Comparison of ENCODE assay signal across 2 cellular contexts in the genomic region with DNA sequence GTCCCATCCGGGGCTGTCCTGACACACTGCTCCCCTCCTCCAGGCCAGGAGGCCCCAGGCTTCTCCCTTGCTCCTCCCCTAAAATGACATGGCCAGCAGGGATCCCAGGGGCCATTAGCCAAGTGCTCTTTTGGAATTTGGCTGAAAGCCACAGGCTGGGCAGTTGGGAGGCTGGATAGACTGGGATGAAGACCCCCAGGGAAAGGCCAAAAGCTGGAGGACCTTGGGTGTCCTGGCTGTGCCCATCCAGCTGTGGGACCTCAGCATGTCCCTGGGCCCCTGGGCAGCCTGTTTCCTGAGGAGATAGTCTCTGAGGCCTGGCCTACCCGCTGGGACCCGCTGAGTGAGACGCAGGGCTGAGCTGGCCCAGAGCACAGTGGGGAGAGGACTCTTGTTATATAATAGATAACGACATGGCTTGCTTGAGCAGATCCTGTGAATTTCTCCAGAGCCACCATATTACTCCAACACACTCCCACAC.
TF ChIP-seq lines count a peak whose summit lies in the region.

No MANE protein-coding gene starts in this region.

TF ChIP-seq in HepG2, 621 proteins besides CTCF, POLR2A, EP300 and RAD21:
- no peak for TF ChIP-seq NFIC (IDR thresholded peaks at IDR 0.05; ENCODE audit: low read length)
- TF ChIP-seq, protein P1, sequence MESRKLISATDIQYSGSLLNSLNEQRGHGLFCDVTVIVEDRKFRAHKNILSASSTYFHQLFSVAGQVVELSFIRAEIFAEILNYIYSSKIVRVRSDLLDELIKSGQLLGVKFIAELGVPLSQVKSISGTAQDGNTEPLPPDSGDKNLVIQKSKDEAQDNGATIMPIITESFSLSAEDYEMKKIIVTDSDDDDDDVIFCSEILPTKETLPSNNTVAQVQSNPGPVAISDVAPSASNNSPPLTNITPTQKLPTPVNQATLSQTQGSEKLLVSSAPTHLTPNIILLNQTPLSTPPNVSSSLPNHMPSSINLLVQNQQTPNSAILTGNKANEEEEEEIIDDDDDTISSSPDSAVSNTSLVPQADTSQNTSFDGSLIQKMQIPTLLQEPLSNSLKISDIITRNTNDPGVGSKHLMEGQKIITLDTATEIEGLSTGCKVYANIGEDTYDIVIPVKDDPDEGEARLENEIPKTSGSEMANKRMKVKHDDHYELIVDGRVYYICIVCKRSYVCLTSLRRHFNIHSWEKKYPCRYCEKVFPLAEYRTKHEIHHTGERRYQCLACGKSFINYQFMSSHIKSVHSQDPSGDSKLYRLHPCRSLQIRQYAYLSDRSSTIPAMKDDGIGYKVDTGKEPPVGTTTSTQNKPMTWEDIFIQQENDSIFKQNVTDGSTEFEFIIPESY (CRISPR knock-in tag; IDR thresholded peaks at IDR 0.05): 0 out of 2 replicates have a peak, but pooled peaks have one; percentile 43

TF ChIP-seq in K562, 482 proteins besides CTCF, POLR2A, EP300 and RAD21:
- TF ChIP-seq TEAD4 (IDR thresholded peaks at IDR 0.05; ENCODE audit: low read length): no peak
- 0 out of 2 replicates have a peak, but pooled peaks have one; percentile 25 for TF ChIP-seq TEAD4 (CRISPR knock-in tag; IDR thresholded peaks at IDR 0.05; ENCODE audit: borderline replicate concordance)
- TF ChIP-seq TCF3 (CRISPR knock-in tag; IDR thresholded peaks at IDR 0.05): no peak
- TF ChIP-seq CBX1 (IDR thresholded peaks at IDR 0.05; ENCODE audit: low read depth): no peak
- TF ChIP-seq PYGO2 (tag; IDR thresholded peaks at IDR 0.05): no peak
- TF ChIP-seq HLTF (IDR thresholded peaks at IDR 0.05): no peak
- TF ChIP-seq HDAC8 (tag; IDR thresholded peaks at IDR 0.05): no peak
- TF ChIP-seq POU5F1 (IDR thresholded peaks at IDR 0.05; ENCODE audit: borderline replicate concordance, low read depth, low read length, partially characterized antibody): no peak
- TF ChIP-seq, protein P2, sequence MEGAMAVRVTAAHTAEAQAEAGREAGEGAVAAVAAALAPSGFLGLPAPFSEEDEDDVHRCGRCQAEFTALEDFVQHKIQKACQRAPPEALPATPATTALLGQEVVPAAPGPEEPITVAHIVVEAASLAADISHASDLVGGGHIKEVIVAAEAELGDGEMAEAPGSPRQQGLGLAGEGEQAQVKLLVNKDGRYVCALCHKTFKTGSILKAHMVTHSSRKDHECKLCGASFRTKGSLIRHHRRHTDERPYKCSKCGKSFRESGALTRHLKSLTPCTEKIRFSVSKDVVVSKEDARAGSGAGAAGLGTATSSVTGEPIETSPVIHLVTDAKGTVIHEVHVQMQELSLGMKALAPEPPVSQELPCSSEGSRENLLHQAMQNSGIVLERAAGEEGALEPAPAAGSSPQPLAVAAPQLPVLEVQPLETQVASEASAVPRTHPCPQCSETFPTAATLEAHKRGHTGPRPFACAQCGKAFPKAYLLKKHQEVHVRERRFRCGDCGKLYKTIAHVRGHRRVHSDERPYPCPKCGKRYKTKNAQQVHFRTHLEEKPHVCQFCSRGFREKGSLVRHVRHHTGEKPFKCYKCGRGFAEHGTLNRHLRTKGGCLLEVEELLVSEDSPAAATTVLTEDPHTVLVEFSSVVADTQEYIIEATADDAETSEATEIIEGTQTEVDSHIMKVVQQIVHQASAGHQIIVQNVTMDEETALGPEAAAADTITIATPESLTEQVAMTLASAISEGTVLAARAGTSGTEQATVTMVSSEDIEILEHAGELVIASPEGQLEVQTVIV (CRISPR knock-in tag; IDR thresholded peaks at IDR 0.05; ENCODE audit: borderline replicate concordance): no peak
- no peak for TF ChIP-seq CHCHD3 (CRISPR knock-in tag; IDR thresholded peaks at IDR 0.05)
- TF ChIP-seq, protein P3, sequence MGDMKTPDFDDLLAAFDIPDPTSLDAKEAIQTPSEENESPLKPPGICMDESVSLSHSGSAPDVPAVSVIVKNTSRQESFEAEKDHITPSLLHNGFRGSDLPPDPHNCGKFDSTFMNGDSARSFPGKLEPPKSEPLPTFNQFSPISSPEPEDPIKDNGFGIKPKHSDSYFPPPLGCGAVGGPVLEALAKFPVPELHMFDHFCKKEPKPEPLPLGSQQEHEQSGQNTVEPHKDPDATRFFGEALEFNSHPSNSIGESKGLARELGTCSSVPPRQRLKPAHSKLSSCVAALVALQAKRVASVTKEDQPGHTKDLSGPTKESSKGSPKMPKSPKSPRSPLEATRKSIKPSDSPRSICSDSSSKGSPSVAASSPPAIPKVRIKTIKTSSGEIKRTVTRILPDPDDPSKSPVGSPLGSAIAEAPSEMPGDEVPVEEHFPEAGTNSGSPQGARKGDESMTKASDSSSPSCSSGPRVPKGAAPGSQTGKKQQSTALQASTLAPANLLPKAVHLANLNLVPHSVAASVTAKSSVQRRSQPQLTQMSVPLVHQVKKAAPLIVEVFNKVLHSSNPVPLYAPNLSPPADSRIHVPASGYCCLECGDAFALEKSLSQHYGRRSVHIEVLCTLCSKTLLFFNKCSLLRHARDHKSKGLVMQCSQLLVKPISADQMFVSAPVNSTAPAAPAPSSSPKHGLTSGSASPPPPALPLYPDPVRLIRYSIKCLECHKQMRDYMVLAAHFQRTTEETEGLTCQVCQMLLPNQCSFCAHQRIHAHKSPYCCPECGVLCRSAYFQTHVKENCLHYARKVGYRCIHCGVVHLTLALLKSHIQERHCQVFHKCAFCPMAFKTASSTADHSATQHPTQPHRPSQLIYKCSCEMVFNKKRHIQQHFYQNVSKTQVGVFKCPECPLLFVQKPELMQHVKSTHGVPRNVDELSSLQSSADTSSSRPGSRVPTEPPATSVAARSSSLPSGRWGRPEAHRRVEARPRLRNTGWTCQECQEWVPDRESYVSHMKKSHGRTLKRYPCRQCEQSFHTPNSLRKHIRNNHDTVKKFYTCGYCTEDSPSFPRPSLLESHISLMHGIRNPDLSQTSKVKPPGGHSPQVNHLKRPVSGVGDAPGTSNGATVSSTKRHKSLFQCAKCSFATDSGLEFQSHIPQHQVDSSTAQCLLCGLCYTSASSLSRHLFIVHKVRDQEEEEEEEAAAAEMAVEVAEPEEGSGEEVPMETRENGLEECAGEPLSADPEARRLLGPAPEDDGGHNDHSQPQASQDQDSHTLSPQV (IDR thresholded peaks at IDR 0.05): 0 out of 2 replicates have a peak, but pooled peaks have one; percentile 16
- no peak for TF ChIP-seq ZNF79 (CRISPR knock-in tag; IDR thresholded peaks at IDR 0.05; ENCODE audit: low read depth)
- TF ChIP-seq ZNF445 (CRISPR knock-in tag; IDR thresholded peaks at IDR 0.05; ENCODE audit: low read depth): no peak
- TF ChIP-seq, protein P4, sequence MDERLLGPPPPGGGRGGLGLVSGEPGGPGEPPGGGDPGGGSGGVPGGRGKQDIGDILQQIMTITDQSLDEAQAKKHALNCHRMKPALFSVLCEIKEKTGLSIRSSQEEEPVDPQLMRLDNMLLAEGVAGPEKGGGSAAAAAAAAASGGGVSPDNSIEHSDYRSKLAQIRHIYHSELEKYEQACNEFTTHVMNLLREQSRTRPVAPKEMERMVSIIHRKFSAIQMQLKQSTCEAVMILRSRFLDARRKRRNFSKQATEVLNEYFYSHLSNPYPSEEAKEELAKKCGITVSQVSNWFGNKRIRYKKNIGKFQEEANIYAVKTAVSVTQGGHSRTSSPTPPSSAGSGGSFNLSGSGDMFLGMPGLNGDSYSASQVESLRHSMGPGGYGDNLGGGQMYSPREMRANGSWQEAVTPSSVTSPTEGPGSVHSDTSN (CRISPR knock-in tag; IDR thresholded peaks at IDR 0.05; ENCODE audit: low read depth): no peak
- TF ChIP-seq, protein P4 (tag; conservative IDR thresholded peaks at IDR 0.05; ENCODE audit: low read depth): no peak
- no peak for TF ChIP-seq XRCC4 (IDR thresholded peaks at IDR 0.05; ENCODE audit: extremely low read depth, insufficient read depth, insufficient read length)
- TF ChIP-seq NFIC (IDR thresholded peaks at IDR 0.05): peak; percentile 56
- TF ChIP-seq TCF7 (IDR thresholded peaks at IDR 0.05; ENCODE audit: borderline replicate concordance): no peak
- no peak for TF ChIP-seq MYBL2 (IDR thresholded peaks at IDR 0.05; ENCODE audit: low read depth)
- TF ChIP-seq MYBL2 (CRISPR knock-in tag; IDR thresholded peaks at IDR 0.05; ENCODE audit: borderline replicate concordance): no peak
- TF ChIP-seq ZNF124 (CRISPR knock-in tag; IDR thresholded peaks at IDR 0.05): no peak
- TF ChIP-seq ZNF551 (CRISPR knock-in tag; IDR thresholded peaks at IDR 0.05): no peak
- TF ChIP-seq, protein P5, sequence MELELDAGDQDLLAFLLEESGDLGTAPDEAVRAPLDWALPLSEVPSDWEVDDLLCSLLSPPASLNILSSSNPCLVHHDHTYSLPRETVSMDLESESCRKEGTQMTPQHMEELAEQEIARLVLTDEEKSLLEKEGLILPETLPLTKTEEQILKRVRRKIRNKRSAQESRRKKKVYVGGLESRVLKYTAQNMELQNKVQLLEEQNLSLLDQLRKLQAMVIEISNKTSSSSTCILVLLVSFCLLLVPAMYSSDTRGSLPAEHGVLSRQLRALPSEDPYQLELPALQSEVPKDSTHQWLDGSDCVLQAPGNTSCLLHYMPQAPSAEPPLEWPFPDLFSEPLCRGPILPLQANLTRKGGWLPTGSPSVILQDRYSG (tag; conservative IDR thresholded peaks at IDR 0.05; ENCODE audit: low read depth): no peak
- TF ChIP-seq RBM22 (IDR thresholded peaks at IDR 0.05; ENCODE audit: low read depth, low read length, poor library complexity, severe bottlenecking): no peak
- TF ChIP-seq, protein P6, sequence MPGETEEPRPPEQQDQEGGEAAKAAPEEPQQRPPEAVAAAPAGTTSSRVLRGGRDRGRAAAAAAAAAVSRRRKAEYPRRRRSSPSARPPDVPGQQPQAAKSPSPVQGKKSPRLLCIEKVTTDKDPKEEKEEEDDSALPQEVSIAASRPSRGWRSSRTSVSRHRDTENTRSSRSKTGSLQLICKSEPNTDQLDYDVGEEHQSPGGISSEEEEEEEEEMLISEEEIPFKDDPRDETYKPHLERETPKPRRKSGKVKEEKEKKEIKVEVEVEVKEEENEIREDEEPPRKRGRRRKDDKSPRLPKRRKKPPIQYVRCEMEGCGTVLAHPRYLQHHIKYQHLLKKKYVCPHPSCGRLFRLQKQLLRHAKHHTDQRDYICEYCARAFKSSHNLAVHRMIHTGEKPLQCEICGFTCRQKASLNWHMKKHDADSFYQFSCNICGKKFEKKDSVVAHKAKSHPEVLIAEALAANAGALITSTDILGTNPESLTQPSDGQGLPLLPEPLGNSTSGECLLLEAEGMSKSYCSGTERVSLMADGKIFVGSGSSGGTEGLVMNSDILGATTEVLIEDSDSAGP (CRISPR knock-in tag; IDR thresholded peaks at IDR 0.05): no peak
- no peak for TF ChIP-seq POLR2H (tag; IDR thresholded peaks at IDR 0.05; ENCODE audit: low read depth)
TF ChIP-seq in K562: peak in this region for 3.
